In the genomic region with DNA sequence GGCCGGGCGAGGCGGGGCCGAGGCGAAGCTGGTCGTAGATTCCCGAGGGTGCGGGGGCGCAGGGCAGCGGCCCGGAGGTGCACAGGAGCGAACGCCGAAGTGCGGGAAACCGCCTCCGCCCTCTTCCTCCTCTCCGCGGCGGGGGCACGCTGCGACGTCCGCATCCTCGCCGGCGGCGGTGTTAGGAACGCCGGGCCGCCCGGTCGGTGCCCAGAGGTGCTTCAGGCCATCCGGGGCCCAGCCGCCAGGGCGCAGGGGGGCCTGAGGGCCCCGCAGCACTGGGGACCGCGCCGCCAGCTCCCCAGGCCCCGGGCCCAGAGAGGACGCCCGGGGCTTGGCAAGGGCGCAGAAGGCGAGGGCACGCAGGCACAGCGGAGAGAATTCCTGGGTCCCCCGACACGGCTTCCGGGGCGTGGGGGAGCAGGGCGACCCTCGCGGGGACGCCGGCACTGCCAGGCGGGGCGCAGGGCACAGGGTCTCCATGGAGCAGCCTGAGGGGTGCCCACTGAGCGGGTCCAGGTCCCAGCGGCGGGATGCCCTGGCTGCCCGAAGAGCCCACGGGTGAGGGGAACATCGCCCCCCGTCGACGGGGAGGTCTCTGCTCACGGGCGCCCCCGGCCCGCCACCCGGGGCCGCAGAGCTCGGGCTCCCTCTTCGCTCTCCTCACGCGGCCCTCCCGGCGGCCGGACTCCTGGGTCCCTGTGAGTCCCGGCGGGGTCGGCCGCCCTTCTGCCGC, we compare ENCODE assay signal across 1 cellular context.
TF ChIP-seq lines count a peak whose summit lies in the region.

No MANE protein-coding gene starts in this region.

TF ChIP-seq in HepG2, 621 proteins besides CTCF, POLR2A, EP300 and RAD21 (continued from another document and continues in another):
- TF ChIP-seq, protein P1, sequence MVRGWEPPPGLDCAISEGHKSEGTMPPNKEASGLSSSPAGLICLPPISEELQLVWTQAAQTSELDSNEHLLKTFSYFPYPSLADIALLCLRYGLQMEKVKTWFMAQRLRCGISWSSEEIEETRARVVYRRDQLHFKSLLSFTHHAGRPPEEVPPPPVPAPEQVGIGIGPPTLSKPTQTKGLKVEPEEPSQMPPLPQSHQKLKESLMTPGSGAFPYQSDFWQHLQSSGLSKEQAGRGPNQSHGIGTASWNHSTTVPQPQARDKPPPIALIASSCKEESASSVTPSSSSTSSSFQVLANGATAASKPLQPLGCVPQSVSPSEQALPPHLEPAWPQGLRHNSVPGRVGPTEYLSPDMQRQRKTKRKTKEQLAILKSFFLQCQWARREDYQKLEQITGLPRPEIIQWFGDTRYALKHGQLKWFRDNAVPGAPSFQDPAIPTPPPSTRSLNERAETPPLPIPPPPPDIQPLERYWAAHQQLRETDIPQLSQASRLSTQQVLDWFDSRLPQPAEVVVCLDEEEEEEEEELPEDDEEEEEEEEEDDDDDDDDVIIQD (CRISPR knock-in tag; IDR thresholded peaks at IDR 0.05; ENCODE audit: low read depth): no peak
- no peak; the same call in 1 of the 2 replicates for TF ChIP-seq PREB (CRISPR knock-in tag; IDR thresholded peaks at IDR 0.05)
- no peak for TF ChIP-seq FLYWCH1 (CRISPR knock-in tag; IDR thresholded peaks at IDR 0.05)
- TF ChIP-seq NCOA5 (CRISPR knock-in tag; IDR thresholded peaks at IDR 0.05): no peak
- no peak for TF ChIP-seq CEBPB (IDR thresholded peaks at IDR 0.05; ENCODE audit: borderline replicate concordance, low read depth, low read length)
- no peak; the same call in 1 of the 2 replicates for TF ChIP-seq ZNF331 (CRISPR knock-in tag; IDR thresholded peaks at IDR 0.05)
- 0 out of 2 replicates have a peak, but pooled peaks have one; percentile 35 for TF ChIP-seq ZNF546 (CRISPR knock-in tag; conservative IDR thresholded peaks at IDR 0.05)
- TF ChIP-seq ZNF746 (CRISPR knock-in tag; IDR thresholded peaks at IDR 0.05): no peak
- TF ChIP-seq, protein P2, sequence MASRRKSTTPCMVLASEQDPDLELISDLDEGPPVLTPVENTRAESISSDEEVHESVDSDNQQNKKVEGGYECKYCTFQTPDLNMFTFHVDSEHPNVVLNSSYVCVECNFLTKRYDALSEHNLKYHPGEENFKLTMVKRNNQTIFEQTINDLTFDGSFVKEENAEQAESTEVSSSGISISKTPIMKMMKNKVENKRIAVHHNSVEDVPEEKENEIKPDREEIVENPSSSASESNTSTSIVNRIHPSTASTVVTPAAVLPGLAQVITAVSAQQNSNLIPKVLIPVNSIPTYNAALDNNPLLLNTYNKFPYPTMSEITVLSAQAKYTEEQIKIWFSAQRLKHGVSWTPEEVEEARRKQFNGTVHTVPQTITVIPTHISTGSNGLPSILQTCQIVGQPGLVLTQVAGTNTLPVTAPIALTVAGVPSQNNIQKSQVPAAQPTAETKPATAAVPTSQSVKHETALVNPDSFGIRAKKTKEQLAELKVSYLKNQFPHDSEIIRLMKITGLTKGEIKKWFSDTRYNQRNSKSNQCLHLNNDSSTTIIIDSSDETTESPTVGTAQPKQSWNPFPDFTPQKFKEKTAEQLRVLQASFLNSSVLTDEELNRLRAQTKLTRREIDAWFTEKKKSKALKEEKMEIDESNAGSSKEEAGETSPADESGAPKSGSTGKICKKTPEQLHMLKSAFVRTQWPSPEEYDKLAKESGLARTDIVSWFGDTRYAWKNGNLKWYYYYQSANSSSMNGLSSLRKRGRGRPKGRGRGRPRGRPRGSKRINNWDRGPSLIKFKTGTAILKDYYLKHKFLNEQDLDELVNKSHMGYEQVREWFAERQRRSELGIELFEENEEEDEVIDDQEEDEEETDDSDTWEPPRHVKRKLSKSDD (CRISPR knock-in tag; IDR thresholded peaks at IDR 0.05; ENCODE audit: low read depth): no peak
- 0 out of 2 replicates have a peak, but pooled peaks have one; percentile 39 for TF ChIP-seq ZNF343 (CRISPR knock-in tag; IDR thresholded peaks at IDR 0.05)
- no peak for TF ChIP-seq ZZZ3 (CRISPR knock-in tag; IDR thresholded peaks at IDR 0.05; ENCODE audit: borderline replicate concordance)
- TF ChIP-seq ZNF605 (CRISPR knock-in tag; IDR thresholded peaks at IDR 0.05): no peak; the same call in 1 of the 2 replicates
- TF ChIP-seq, protein P3, sequence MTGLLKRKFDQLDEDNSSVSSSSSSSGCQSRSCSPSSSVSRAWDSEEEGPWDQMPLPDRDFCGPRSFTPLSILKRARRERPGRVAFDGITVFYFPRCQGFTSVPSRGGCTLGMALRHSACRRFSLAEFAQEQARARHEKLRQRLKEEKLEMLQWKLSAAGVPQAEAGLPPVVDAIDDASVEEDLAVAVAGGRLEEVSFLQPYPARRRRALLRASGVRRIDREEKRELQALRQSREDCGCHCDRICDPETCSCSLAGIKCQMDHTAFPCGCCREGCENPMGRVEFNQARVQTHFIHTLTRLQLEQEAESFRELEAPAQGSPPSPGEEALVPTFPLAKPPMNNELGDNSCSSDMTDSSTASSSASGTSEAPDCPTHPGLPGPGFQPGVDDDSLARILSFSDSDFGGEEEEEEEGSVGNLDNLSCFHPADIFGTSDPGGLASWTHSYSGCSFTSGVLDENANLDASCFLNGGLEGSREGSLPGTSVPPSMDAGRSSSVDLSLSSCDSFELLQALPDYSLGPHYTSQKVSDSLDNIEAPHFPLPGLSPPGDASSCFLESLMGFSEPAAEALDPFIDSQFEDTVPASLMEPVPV (CRISPR knock-in tag; IDR thresholded peaks at IDR 0.05): no peak; the same call in 1 of the 2 replicates
- TF ChIP-seq FOSL2 (CRISPR knock-in tag; IDR thresholded peaks at IDR 0.05): no peak
- TF ChIP-seq, protein P4, sequence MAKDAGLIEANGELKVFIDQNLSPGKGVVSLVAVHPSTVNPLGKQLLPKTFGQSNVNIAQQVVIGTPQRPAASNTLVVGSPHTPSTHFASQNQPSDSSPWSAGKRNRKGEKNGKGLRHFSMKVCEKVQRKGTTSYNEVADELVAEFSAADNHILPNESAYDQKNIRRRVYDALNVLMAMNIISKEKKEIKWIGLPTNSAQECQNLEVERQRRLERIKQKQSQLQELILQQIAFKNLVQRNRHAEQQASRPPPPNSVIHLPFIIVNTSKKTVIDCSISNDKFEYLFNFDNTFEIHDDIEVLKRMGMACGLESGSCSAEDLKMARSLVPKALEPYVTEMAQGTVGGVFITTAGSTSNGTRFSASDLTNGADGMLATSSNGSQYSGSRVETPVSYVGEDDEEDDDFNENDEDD (CRISPR knock-in tag; IDR thresholded peaks at IDR 0.05; ENCODE audit: borderline replicate concordance): no peak
- no peak for TF ChIP-seq ZMYM4 (CRISPR knock-in tag; IDR thresholded peaks at IDR 0.05)
- no peak for TF ChIP-seq SIX1 (CRISPR knock-in tag; IDR thresholded peaks at IDR 0.05; ENCODE audit: borderline replicate concordance)
- no peak for TF ChIP-seq ZNF414 (CRISPR knock-in tag; IDR thresholded peaks at IDR 0.05)
- TF ChIP-seq, protein P5, sequence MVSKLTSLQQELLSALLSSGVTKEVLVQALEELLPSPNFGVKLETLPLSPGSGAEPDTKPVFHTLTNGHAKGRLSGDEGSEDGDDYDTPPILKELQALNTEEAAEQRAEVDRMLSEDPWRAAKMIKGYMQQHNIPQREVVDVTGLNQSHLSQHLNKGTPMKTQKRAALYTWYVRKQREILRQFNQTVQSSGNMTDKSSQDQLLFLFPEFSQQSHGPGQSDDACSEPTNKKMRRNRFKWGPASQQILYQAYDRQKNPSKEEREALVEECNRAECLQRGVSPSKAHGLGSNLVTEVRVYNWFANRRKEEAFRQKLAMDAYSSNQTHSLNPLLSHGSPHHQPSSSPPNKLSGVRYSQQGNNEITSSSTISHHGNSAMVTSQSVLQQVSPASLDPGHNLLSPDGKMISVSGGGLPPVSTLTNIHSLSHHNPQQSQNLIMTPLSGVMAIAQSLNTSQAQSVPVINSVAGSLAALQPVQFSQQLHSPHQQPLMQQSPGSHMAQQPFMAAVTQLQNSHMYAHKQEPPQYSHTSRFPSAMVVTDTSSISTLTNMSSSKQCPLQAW (CRISPR knock-in tag; IDR thresholded peaks at IDR 0.05): no peak; the same call in 1 of the 2 replicates
- no peak for TF ChIP-seq DRAP1 (CRISPR knock-in tag; IDR thresholded peaks at IDR 0.05)
- TF ChIP-seq ZNF431 (CRISPR knock-in tag; IDR thresholded peaks at IDR 0.05; ENCODE audit: borderline replicate concordance, low read depth): no peak
- no peak for TF ChIP-seq ZNF598 (CRISPR knock-in tag; IDR thresholded peaks at IDR 0.05; ENCODE audit: borderline replicate concordance)
- TF ChIP-seq, protein P6, sequence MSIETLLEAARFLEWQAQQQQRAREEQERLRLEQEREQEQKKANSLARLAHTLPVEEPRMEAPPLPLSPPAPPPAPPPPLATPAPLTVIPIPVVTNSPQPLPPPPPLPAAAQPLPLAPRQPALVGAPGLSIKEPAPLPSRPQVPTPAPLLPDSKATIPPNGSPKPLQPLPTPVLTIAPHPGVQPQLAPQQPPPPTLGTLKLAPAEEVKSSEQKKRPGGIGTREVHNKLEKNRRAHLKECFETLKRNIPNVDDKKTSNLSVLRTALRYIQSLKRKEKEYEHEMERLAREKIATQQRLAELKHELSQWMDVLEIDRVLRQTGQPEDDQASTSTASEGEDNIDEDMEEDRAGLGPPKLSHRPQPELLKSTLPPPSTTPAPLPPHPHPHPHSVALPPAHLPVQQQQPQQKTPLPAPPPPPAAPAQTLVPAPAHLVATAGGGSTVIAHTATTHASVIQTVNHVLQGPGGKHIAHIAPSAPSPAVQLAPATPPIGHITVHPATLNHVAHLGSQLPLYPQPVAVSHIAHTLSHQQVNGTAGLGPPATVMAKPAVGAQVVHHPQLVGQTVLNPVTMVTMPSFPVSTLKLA (IDR thresholded peaks at IDR 0.05): no peak
- no peak for TF ChIP-seq NFATC3 (CRISPR knock-in tag; IDR thresholded peaks at IDR 0.05)
- TF ChIP-seq GTF3A (CRISPR knock-in tag; conservative IDR thresholded peaks at IDR 0.05): no peak
- TF ChIP-seq, protein P7, sequence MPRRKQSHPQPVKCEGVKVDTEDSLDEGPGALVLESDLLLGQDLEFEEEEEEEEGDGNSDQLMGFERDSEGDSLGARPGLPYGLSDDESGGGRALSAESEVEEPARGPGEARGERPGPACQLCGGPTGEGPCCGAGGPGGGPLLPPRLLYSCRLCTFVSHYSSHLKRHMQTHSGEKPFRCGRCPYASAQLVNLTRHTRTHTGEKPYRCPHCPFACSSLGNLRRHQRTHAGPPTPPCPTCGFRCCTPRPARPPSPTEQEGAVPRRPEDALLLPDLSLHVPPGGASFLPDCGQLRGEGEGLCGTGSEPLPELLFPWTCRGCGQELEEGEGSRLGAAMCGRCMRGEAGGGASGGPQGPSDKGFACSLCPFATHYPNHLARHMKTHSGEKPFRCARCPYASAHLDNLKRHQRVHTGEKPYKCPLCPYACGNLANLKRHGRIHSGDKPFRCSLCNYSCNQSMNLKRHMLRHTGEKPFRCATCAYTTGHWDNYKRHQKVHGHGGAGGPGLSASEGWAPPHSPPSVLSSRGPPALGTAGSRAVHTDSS (CRISPR knock-in tag; conservative IDR thresholded peaks at IDR 0.05): 0 out of 2 replicates have a peak, but pooled peaks have one; percentile 5
- no peak for TF ChIP-seq PPARG (CRISPR knock-in tag; conservative IDR thresholded peaks at IDR 0.05)
- TF ChIP-seq, protein P8, sequence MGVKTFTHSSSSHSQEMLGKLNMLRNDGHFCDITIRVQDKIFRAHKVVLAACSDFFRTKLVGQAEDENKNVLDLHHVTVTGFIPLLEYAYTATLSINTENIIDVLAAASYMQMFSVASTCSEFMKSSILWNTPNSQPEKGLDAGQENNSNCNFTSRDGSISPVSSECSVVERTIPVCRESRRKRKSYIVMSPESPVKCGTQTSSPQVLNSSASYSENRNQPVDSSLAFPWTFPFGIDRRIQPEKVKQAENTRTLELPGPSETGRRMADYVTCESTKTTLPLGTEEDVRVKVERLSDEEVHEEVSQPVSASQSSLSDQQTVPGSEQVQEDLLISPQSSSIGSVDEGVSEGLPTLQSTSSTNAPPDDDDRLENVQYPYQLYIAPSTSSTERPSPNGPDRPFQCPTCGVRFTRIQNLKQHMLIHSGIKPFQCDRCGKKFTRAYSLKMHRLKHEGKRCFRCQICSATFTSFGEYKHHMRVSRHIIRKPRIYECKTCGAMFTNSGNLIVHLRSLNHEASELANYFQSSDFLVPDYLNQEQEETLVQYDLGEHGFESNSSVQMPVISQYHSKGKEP (CRISPR knock-in tag; IDR thresholded peaks at IDR 0.05): no peak
- TF ChIP-seq, protein P9, sequence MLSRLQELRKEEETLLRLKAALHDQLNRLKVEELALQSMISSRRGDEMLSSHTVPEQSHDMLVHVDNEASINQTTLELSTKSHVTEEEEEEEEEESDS (CRISPR knock-in tag; IDR thresholded peaks at IDR 0.05; ENCODE audit: borderline replicate concordance): no peak
- TF ChIP-seq, protein P10, sequence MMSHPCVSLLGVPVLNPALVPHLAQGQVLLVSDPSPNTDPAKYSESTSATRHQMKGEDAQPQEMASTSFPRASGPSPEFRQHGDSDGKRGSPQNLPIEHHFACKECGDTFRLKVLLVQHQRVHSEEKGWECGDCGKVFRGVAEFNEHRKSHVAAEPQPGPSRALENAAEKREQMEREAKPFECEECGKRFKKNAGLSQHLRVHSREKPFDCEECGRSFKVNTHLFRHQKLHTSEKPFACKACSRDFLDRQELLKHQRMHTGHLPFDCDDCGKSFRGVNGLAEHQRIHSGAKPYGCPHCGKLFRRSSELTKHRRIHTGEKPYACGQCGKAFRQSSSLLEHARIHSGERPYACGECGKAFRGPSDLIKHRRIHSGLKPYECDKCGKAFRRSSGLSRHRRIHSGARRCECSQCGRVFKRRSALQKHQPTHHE (CRISPR knock-in tag; IDR thresholded peaks at IDR 0.05; ENCODE audit: borderline replicate concordance): no peak
- no peak for TF ChIP-seq ZNF703 (CRISPR knock-in tag; IDR thresholded peaks at IDR 0.05; ENCODE audit: borderline replicate concordance)
- TF ChIP-seq DNMT3B (CRISPR knock-in tag; conservative IDR thresholded peaks at IDR 0.05): no peak
- TF ChIP-seq KLF12 (CRISPR knock-in tag; IDR thresholded peaks at IDR 0.05; ENCODE audit: borderline replicate concordance): peak; percentile 17; the same call in 1 of the 2 replicates
- TF ChIP-seq PCBP1 (IDR thresholded peaks at IDR 0.05; ENCODE audit: borderline replicate concordance, low read depth, low read length): no peak
- TF ChIP-seq ZNF3 (CRISPR knock-in tag; IDR thresholded peaks at IDR 0.05): no peak
- no peak for TF ChIP-seq ZKSCAN1 (IDR thresholded peaks at IDR 0.05; ENCODE audit: low read length)
- peak; percentile 59 for TF ChIP-seq ZMAT3 (CRISPR knock-in tag; conservative IDR thresholded peaks at IDR 0.05)
- TF ChIP-seq SMAD3 (CRISPR knock-in tag; IDR thresholded peaks at IDR 0.05): no peak
- TF ChIP-seq GZF1 (CRISPR knock-in tag; IDR thresholded peaks at IDR 0.05): no peak
- no peak for TF ChIP-seq ETV5 (CRISPR knock-in tag; IDR thresholded peaks at IDR 0.05; ENCODE audit: borderline replicate concordance)
